1 cellular context compared by ENCODE assay signal in genomic region chr17:55356440-55357328, GRCh38.
TF ChIP-seq lines count a peak whose summit lies in the region.

No MANE protein-coding gene starts in this region.

TF ChIP-seq in HepG2, 621 proteins besides CTCF, POLR2A, EP300 and RAD21 (continued from another document):
- TF ChIP-seq SNAPC2 (CRISPR knock-in tag; IDR thresholded peaks at IDR 0.05) (no peak), RXRB (CRISPR knock-in tag; IDR thresholded peaks at IDR 0.05; ENCODE audit: borderline replicate concordance) (peak; percentile 66; the same call in 1 of the 2 replicates), KDM2A (CRISPR knock-in tag; IDR thresholded peaks at IDR 0.05; ENCODE audit: borderline replicate concordance, low read depth) (no peak), ZNF749 (CRISPR knock-in tag; IDR thresholded peaks at IDR 0.05; ENCODE audit: borderline replicate concordance) (peak; percentile 33; the same call in 1 of the 2 replicates), ZNF460 (CRISPR knock-in tag; IDR thresholded peaks at IDR 0.05; ENCODE audit: borderline replicate concordance) (no peak), DNMT3B (CRISPR knock-in tag; conservative IDR thresholded peaks at IDR 0.05) (peak; percentile 30; the same call in 1 of the 2 replicates), GMEB2 (CRISPR knock-in tag; IDR thresholded peaks at IDR 0.05; ENCODE audit: low read depth) (no peak), RBAK (CRISPR knock-in tag; IDR thresholded peaks at IDR 0.05) (peak; percentile 72; the same call in 1 of the 2 replicates), MEIS2 (CRISPR knock-in tag; IDR thresholded peaks at IDR 0.05) (no peak), PCBP2 (optimal IDR thresholded peaks at IDR 0.05; ENCODE audit: low read depth, low read length, poor library complexity, severe bottlenecking) (no peak), E2F2 (CRISPR knock-in tag; IDR thresholded peaks at IDR 0.05; ENCODE audit: borderline replicate concordance) (no peak), ZBTB39 (CRISPR knock-in tag; IDR thresholded peaks at IDR 0.05) (no peak), ZNF354B (CRISPR knock-in tag; IDR thresholded peaks at IDR 0.05) (0 out of 2 replicates have a peak, but pooled peaks have one; percentile 50), MIER2 (CRISPR knock-in tag; IDR thresholded peaks at IDR 0.05) (0 out of 2 replicates have a peak, but pooled peaks have one; percentile 32), SAP130 (CRISPR knock-in tag; IDR thresholded peaks at IDR 0.05; ENCODE audit: low read depth) (peak; percentile 41; the same call in 1 of the 2 replicates), ZNF816 (CRISPR knock-in tag; IDR thresholded peaks at IDR 0.05; ENCODE audit: borderline replicate concordance) (no peak), SMAD3 (CRISPR knock-in tag; IDR thresholded peaks at IDR 0.05) (no peak), RNF2 (conservative IDR thresholded peaks at IDR 0.05; ENCODE audit: low read depth) (no peak), SMC3 (IDR thresholded peaks at IDR 0.05; ENCODE audit: low read length) (peak; percentile 96), IKZF4 (CRISPR knock-in tag; IDR thresholded peaks at IDR 0.05; ENCODE audit: borderline replicate concordance, low read depth, not compliant biosample characterization) (no peak), FOXA3 (CRISPR knock-in tag; IDR thresholded peaks at IDR 0.05) (peak; percentile 64), SMYD3 (CRISPR knock-in tag; IDR thresholded peaks at IDR 0.05) (0 out of 2 replicates have a peak, but pooled peaks have one; percentile 43), RARG (CRISPR knock-in tag; IDR thresholded peaks at IDR 0.05; ENCODE audit: low read depth) (no peak), ZNF343 (CRISPR knock-in tag; IDR thresholded peaks at IDR 0.05) (no peak), MBNL3 (CRISPR knock-in tag; conservative IDR thresholded peaks at IDR 0.05) (no peak), CEBPG (CRISPR knock-in tag; IDR thresholded peaks at IDR 0.05) (no peak), ZIK1 (CRISPR knock-in tag; IDR thresholded peaks at IDR 0.05; ENCODE audit: borderline replicate concordance, low read depth) (no peak)
- TF ChIP-seq, protein P1, sequence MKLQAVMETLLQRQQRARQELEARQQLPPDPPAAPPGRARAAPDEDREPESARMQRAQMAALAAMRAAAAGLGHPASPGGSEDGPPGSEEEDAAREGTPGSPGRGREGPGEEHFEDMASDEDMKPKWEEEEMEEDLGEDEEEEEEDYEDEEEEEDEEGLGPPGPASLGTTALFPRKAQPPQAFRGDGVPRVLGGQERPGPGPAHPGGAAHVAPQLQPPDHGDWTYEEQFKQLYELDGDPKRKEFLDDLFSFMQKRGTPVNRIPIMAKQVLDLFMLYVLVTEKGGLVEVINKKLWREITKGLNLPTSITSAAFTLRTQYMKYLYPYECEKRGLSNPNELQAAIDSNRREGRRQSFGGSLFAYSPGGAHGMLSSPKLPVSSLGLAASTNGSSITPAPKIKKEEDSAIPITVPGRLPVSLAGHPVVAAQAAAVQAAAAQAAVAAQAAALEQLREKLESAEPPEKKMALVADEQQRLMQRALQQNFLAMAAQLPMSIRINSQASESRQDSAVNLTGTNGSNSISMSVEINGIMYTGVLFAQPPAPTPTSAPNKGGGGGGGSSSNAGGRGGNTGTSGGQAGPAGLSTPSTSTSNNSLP (IDR thresholded peaks at IDR 0.05; ENCODE audit: low read depth, low read length), result peak; percentile 77
- TF ChIP-seq, protein P2, sequence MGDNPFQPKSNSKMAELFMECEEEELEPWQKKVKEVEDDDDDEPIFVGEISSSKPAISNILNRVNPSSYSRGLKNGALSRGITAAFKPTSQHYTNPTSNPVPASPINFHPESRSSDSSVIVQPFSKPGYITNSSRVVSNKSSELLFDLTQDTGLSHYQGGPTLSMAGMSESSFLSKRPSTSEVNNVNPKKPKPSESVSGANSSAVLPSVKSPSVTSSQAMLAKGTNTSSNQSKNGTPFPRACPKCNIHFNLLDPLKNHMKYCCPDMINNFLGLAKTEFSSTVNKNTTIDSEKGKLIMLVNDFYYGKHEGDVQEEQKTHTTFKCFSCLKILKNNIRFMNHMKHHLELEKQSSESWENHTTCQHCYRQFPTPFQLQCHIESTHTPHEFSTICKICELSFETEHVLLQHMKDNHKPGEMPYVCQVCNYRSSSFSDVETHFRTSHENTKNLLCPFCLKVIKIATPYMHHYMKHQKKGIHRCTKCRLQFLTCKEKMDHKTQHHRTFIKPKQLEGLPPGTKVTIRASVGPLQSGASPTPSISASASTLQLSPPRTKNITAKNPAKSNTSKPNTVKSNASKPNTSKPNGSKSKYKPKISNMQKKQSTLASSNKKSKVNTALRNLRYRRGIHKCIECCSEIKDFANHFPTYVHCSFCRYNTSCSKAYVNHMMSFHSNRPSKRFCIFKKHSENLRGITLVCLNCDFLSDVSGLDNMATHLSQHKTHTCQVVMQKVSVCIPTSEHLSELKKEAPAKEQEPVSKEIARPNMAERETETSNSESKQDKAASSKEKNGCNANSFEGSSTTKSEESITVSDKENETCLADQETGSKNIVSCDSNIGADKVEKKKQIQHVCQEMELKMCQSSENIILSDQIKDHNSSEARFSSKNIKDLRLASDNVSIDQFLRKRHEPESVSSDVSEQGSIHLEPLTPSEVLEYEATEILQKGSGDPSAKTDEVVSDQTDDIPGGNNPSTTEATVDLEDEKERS (CRISPR knock-in tag; IDR thresholded peaks at IDR 0.05), result 0 out of 2 replicates have a peak, but pooled peaks have one; percentile 38
